1 cellular context compared by ENCODE assay signal in the genomic region with DNA sequence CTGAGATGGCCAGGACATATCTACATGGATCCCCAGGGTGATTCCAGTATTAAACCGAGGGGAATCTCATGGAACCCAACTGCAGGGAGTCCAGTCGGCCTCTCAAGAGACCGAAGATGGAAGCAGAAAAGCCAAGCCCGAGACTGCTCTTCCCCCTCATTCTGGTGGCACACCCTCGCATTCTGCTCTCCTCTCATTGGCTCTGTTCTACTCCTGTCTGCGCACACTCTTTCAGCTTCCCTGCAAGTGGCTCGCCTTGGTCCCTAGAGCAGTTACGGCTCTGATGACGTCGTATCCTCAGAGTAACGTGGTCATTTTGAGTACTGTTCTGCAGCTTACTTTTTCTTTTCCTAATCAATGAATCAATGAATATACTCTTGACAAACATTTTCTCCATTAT.
TF ChIP-seq lines count a peak whose summit lies in the region.

No MANE protein-coding gene starts in this region.

TF ChIP-seq in endothelial cell of umbilical vein, 7 proteins besides CTCF, POLR2A, EP300 and RAD21:
- TF ChIP-seq POLR2AphosphoS5 (IDR thresholded peaks at IDR 0.05; ENCODE audit: insufficient read depth, low read depth, low read length) (no peak), EZH2 (IDR thresholded peaks at IDR 0.05; ENCODE audit: borderline replicate concordance, low read depth, low read length, severe bottlenecking) (no peak)
